25 cellular contexts compared by ENCODE assay signal in genomic region chr10:114908896-114909295, GRCh38.
"Had no signal": no experiment of that assay in that cellular context is flagged by ENCODE, and none has a peak within 500 bp of the region (broad histone marks: within the 10 kb centered on the region; RNA-seq: fewer than 3 reads in every experiment).

No MANE protein-coding gene starts in this region.

- H3K4me1 Mint-ChIP-seq: activated naive CD4-positive, alpha-beta T cell treated with anti-CD3 and anti-CD28 coated beads, Interleukin-2, amount 50 U/mL, for 24 hours; brain; central memory CD8-positive, alpha-beta T cell had no signal

- H3K4me3 ChIP-seq: MG63 had no signal

- DNase-seq: activated CD4-positive, alpha-beta T cell treated with anti-CD3 and anti-CD28 coated beads for 48 hours; activated CD4-positive, alpha-beta T cell treated with anti-CD3 and anti-CD28 coated beads, Interleukin-2, amount 50 U/mL, for 4 hours; activated CD4-positive, CD25-positive, alpha-beta regulatory T cell treated with anti-CD3 and anti-CD28 coated beads, Interleukin-2, amount 50 U/mL, for 72 hours; activated CD8-positive, alpha-beta memory T cell treated with anti-CD3 and anti-CD28 coated beads, Interleukin-2, amount 50 U/mL, for 48 hours; activated CD8-positive, alpha-beta T cell treated with anti-CD3 and anti-CD28 coated beads, Interleukin-2, amount 10 ng/mL, durations not matched to agents 7 days and 5 days; activated effector memory CD4-positive, alpha-beta T cell treated with Interleukin-2 at 50 U/mL for 16 hours; activated naive CD4-positive, alpha-beta T cell; activated T-cell treated with anti-CD3 and anti-CD28 coated beads, Interleukin-2, amount 50 U/mL, for 1 hour; amygdala; MG63; NCI-H1105; NCI-H1436; NCI-H1694 treated with DMSO at 0.1 percent for 48 hours; NCI-H2029 treated with DMSO at 0.1 percent for 48 hours; NCI-H510A treated with DMSO at 0.1 percent for 48 hours; NCI-H69; NK-92 treated with Interleukin-12 subunit alpha and Interleukin-12 subunit beta, amount 100 ng/mL, for 24 hours; SIG-M5; T-helper 17 cell; T-helper 9 cell had no signal

- H3K36me3 Mint-ChIP-seq: activated naive CD4-positive, alpha-beta T cell treated with anti-CD3 and anti-CD28 coated beads, Interleukin-2, amount 50 U/mL, for 24 hours; brain; WTC11 had no signal

- ATAC-seq: activated CD8-positive, alpha-beta T cell treated with anti-CD3 and anti-CD28 coated beads, Interleukin-2, amount 10 ng/mL, durations not matched to agents 7 days and 5 days; T-helper 17 cell; WTC11 had no signal

- H3K9me3 Mint-ChIP-seq: activated naive CD4-positive, alpha-beta T cell treated with anti-CD3 and anti-CD28 coated beads, Interleukin-2, amount 50 U/mL, for 24 hours; activated T-helper 1 cell treated with anti-CD3 and anti-CD28 coated beads, Interleukin-12 subunit alpha, Interleukin-12 subunit beta, Interleukin-2, Interleukin-4 antibody, amounts not matched to agents 30 ng/mL and 10 ng/mL and 1 ng/mL, durations not matched to agents 14 hours and 24 hours and 36 hours; brain; central memory CD8-positive, alpha-beta T cell had no signal

- H3K4me3 Mint-ChIP-seq: activated CD8-positive, alpha-beta T cell treated with anti-CD3 and anti-CD28 coated beads, Interleukin-2, amount 10 ng/mL, durations not matched to agents 7 days and 5 days; activated naive CD4-positive, alpha-beta T cell treated with anti-CD3 and anti-CD28 coated beads, Interleukin-2, amount 50 U/mL, for 24 hours; activated T-helper 1 cell treated with anti-CD3 and anti-CD28 coated beads, Interleukin-12 subunit alpha, Interleukin-12 subunit beta, Interleukin-2, Interleukin-4 antibody, amounts not matched to agents 30 ng/mL and 10 ng/mL and 1 ng/mL, durations not matched to agents 14 hours and 24 hours and 36 hours; brain; central memory CD8-positive, alpha-beta T cell; T-helper 17 cell; WTC11 had no signal

- H3K27ac Mint-ChIP-seq: activated CD8-positive, alpha-beta T cell treated with anti-CD3 and anti-CD28 coated beads, Interleukin-2, amount 10 ng/mL, durations not matched to agents 7 days and 5 days; activated naive CD4-positive, alpha-beta T cell treated with anti-CD3 and anti-CD28 coated beads, Interleukin-2, amount 50 U/mL, for 24 hours; activated T-helper 1 cell treated with anti-CD3 and anti-CD28 coated beads, Interleukin-12 subunit alpha, Interleukin-12 subunit beta, Interleukin-2, Interleukin-4 antibody, amounts not matched to agents 30 ng/mL and 10 ng/mL and 1 ng/mL, durations not matched to agents 14 hours and 24 hours and 36 hours; brain; T-helper 17 cell; WTC11 had no signal
